Comparison of ENCODE assay signal across 34 cellular contexts in genomic region chr5:160233847-160234246, GRCh38. TPM values are rescaled to one million over a fixed set of nuclear protein-coding genes. Genes with fewer than 3 reads are reported as not detected.
"Had no signal": no experiment of that assay in that cellular context is flagged by ENCODE, and none has a peak within 500 bp of the region (broad histone marks: within the 10 kb centered on the region; RNA-seq: fewer than 3 reads in every experiment).

No MANE protein-coding gene starts in this region.

- ATAC-seq: activated CD8-positive, alpha-beta T cell treated with anti-CD3 and anti-CD28 coated beads for 36 hours; activated naive CD8-positive, alpha-beta T cell treated with anti-CD3 and anti-CD28 coated beads, Interleukin-2, amount 50 U/mL, for 24 hours; activated T-cell treated with anti-CD3 and anti-CD28 coated beads, Interleukin-2, amount 50 U/mL, for 4 hours; activated T-cell treated with anti-CD3 and anti-CD28 coated beads, Interleukin-2, amount 50 U/mL, for 72 hours; activated T-helper 17 cell treated with anti-CD3 and anti-CD28 coated beads, Interleukin-2, amount 50 U/mL, for 72 hours; body of pancreas had no signal

- H3K4me1 ChIP-seq: body of pancreas, breast epithelium had no signal

- H3K9me3 ChIP-seq: body of pancreas, breast epithelium had no signal

- H3K4me3 ChIP-seq: body of pancreas, breast epithelium had no signal

- H3K27ac ChIP-seq: body of pancreas, brain microvascular endothelial cell, breast epithelium, VCaP had no signal

- DNase-seq: activated B cell treated with CpG ODN at 0.5 μM for 24 hours; activated CD4-positive, alpha-beta memory T cell treated with anti-CD3 and anti-CD28 coated beads for 36 hours; activated CD4-positive, alpha-beta T cell treated with anti-CD3 and anti-CD28 coated beads for 4 hours; activated CD4-positive, alpha-beta T cell treated with anti-CD3 and anti-CD28 coated beads, Interleukin-2, amount 10 ng/mL, durations not matched to agents 24 days and 14 days; activated CD4-positive, alpha-beta T cell treated with anti-CD3 and anti-CD28 coated beads, Interleukin-2, amount 50 U/mL, for 1 hour; activated CD4-positive, alpha-beta T cell treated with anti-CD3 and anti-CD28 coated beads, Interleukin-2, amount 50 U/mL, for 4 hours; activated CD4-positive, CD25-positive, alpha-beta regulatory T cell treated with anti-CD3 and anti-CD28 coated beads, Interleukin-2, amount 50 U/mL, for 72 hours; activated CD8-positive, alpha-beta memory T cell treated with anti-CD3 and anti-CD28 coated beads, Interleukin-2, amount 50 U/mL, for 4 hours; activated CD8-positive, alpha-beta T cell treated with anti-CD3 and anti-CD28 coated beads for 36 hours; activated effector memory CD4-positive, alpha-beta T cell treated with anti-CD3 and anti-CD28 coated beads, Interleukin-2, amount 50 U/mL, for 16 hours; activated naive CD4-positive, alpha-beta T cell treated with anti-CD3 and anti-CD28 coated beads, Interleukin-2, amount 10 ng/mL, durations not matched to agents 7 days and 5 days; activated naive CD4-positive, alpha-beta T cell treated with Interleukin-2 at 50 U/mL for 16 hours; activated naive CD8-positive, alpha-beta T cell treated with anti-CD3 and anti-CD28 coated beads, Interleukin-2, amount 10 ng/mL, durations not matched to agents 7 days and 5 days; activated naive CD8-positive, alpha-beta T cell treated with anti-CD3 and anti-CD28 coated beads, Interleukin-2, amount 50 U/mL, for 24 hours; activated T-cell treated with anti-CD3 and anti-CD28 coated beads for 4 hours; activated T-cell treated with anti-CD3 and anti-CD28 coated beads, Interleukin-2, amount 50 U/mL, for 1 hour; activated T-cell treated with anti-CD3 and anti-CD28 coated beads, Interleukin-2, amount 50 U/mL, for 4 hours; activated T-cell treated with anti-CD3 and anti-CD28 coated beads, Interleukin-2, amount 50 U/mL, for 72 hours; amygdala; anterior cingulate cortex; body of pancreas; brain microvascular endothelial cell; caudate nucleus; cerebellar nuclear complex; T-helper 1 cell; T-helper 9 cell had no signal

- H3K36me3 ChIP-seq: brain microvascular endothelial cell, breast epithelium had no signal

- H3K27me3 ChIP-seq: body of pancreas, brain microvascular endothelial cell, breast epithelium had no signal

- FAIRE-seq: astrocyte, TTC549 had no signal

RNA-seq across cellular contexts. Expression of gene FABP6, which starts 4.5 kb away (rescaled TPM):
- total RNA-seq: activated B cell treated with CpG ODN at 0.5 μM for 24 hours; activated CD4-positive, alpha-beta memory T cell treated with anti-CD3 and anti-CD28 coated beads for 36 hours; activated CD4-positive, alpha-beta T cell treated with anti-CD3 and anti-CD28 coated beads, Interleukin-2, amount 10 ng/mL, durations not matched to agents 24 days and 14 days; activated CD8-positive, alpha-beta memory T cell treated with anti-CD3 and anti-CD28 coated beads for 36 hours; activated CD8-positive, alpha-beta T cell treated with anti-CD3 and anti-CD28 coated beads for 36 hours; activated naive CD8-positive, alpha-beta T cell treated with anti-CD3 and anti-CD28 coated beads, Interleukin-2, amount 10 ng/mL, durations not matched to agents 7 days and 5 days; activated T-cell treated with anti-CD3 and anti-CD28 coated beads, Interleukin-2, amount 50 U/mL, for 4 hours; activated T-cell treated with anti-CD3 and anti-CD28 coated beads, Interleukin-2, amount 50 U/mL, for 72 hours; activated T-helper 1 cell treated with anti-CD3 and anti-CD28 coated beads, Interleukin-12 subunit alpha, Interleukin-12 subunit beta, Interleukin-2, Interleukin-4 antibody, amounts not matched to agents 30 ng/mL and 10 ng/mL and 1 ng/mL, durations not matched to agents 14 hours and 24 hours and 36 hours; astrocyte; body of pancreas; breast epithelium had no signal
- polyA plus RNA-seq: adipose tissue had no signal
